ENCODE assay signal across 23 cellular contexts in the genomic region with DNA sequence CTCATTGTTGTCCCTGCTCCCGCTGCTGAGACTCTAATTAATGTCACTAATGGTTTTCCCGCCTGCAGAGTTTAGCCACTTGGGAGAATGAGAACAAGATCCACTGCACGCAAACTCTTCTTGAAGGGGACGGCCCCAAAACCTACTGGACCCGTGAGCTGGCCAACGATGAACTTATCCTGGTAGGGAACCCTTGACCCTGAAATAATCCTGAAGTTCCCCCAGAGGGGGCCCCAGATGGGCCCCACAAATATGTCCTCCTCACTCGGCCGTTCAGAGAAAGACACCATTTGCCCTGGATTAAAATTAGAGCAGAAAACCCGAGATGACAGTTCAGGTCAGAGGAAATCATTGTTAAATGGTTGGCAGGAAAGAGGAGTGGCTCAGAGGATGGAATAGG. TPM values are rescaled to one million over a fixed set of nuclear protein-coding genes. Genes with fewer than 3 reads are reported as not detected.
"Had no signal": no experiment of that assay in that cellular context is flagged by ENCODE, and none has a peak within 500 bp of the region (broad histone marks: within the 10 kb centered on the region; RNA-seq: fewer than 3 reads in every experiment).

No MANE protein-coding gene starts in this region.

- H3K4me1 Mint-ChIP-seq: stimulated activated naive B cell treated with anti-CD40 and anti-IgM and Interleukin-4, amounts not matched to agents 10 μg/mL and 1 μg/mL and 100 μg/mL, for 72 hours had no signal

- H3K9me3 ChIP-seq: adrenal gland, ascending aorta, esophagus muscularis mucosa, testis, upper lobe of left lung had no signal

- H3K4me2 ChIP-seq: smooth muscle cell had no signal

- H3K4me1 ChIP-seq: adrenal gland, ascending aorta, testis had no signal

- DNase-seq: activated CD4-positive, alpha-beta T cell treated with anti-CD3 and anti-CD28 coated beads, Interleukin-2, amount 50 U/mL, for 1 hour; activated naive CD4-positive, alpha-beta T cell; activated T-cell treated with anti-CD3 and anti-CD28 coated beads, Interleukin-2, amount 50 U/mL, for 1 hour; adrenal gland; central memory CD4-positive, alpha-beta T cell; effector memory CD8-positive, alpha-beta T cell; head of caudate nucleus; left cardiac atrium; midbrain; occipital lobe; stimulated activated CD4-positive, alpha-beta T cell treated with anti-CD3 and anti-CD28 coated beads, Interleukin-2, amount 100 ng/mL, for 48 hours; stimulated activated CD8-positive, alpha-beta memory T cell treated with anti-CD3 and anti-CD28 coated beads, Interleukin-4, amount 100 ng/mL, for 48 hours; stimulated activated naive B cell treated with anti-CD40 and anti-IgM and Interleukin-4, amounts not matched to agents 10 μg/mL and 1 μg/mL and 100 μg/mL, for 72 hours; testis; upper lobe of left lung had no signal

- H3K27me3 ChIP-seq: testis had no signal

- H3K36me3 ChIP-seq: adrenal gland, ascending aorta, esophagus muscularis mucosa, upper lobe of left lung had no signal

- H3K4me3 ChIP-seq: adrenal gland, ascending aorta, esophagus muscularis mucosa, smooth muscle cell, testis, upper lobe of left lung had no signal

- H3K9me3 Mint-ChIP-seq: activated T-helper 2 cell treated with anti-CD3 and anti-CD28 coated beads, Interferon-gamma antibody, Interleukin-2, Interleukin-4, amounts not matched to agents 10 μg/mL and 5 μg/mL and 100 μg/mL, durations not matched to agents 14 hours and 24 hours and 36 hours; effector memory CD8-positive, alpha-beta T cell; natural killer cell treated with Interleukin-12 subunit alpha and Interleukin-12 subunit beta and Interleukin-15 and Interleukin-18, amount 100 ng/mL, for 72 hours; stimulated activated naive B cell treated with anti-CD40 and anti-IgM and Interleukin-4, amounts not matched to agents 10 μg/mL and 1 μg/mL and 100 μg/mL, for 72 hours had no signal

- H3K4me3 Mint-ChIP-seq: activated naive CD8-positive, alpha-beta T cell; effector memory CD8-positive, alpha-beta T cell; natural killer cell treated with Interleukin-12 subunit alpha and Interleukin-12 subunit beta and Interleukin-15 and Interleukin-18, amount 100 ng/mL, for 72 hours; stimulated activated naive B cell treated with anti-CD40 and anti-IgM and Interleukin-4, amounts not matched to agents 10 μg/mL and 1 μg/mL and 100 μg/mL, for 72 hours had no signal

- H3K27ac Mint-ChIP-seq: activated naive CD8-positive, alpha-beta T cell; activated T-helper 2 cell treated with anti-CD3 and anti-CD28 coated beads, Interferon-gamma antibody, Interleukin-2, Interleukin-4, amounts not matched to agents 10 μg/mL and 5 μg/mL and 100 μg/mL, durations not matched to agents 14 hours and 24 hours and 36 hours; effector memory CD8-positive, alpha-beta T cell; natural killer cell treated with Interleukin-12 subunit alpha and Interleukin-12 subunit beta and Interleukin-15 and Interleukin-18, amount 100 ng/mL, for 72 hours; stimulated activated naive B cell treated with anti-CD40 and anti-IgM and Interleukin-4, amounts not matched to agents 10 μg/mL and 1 μg/mL and 100 μg/mL, for 72 hours had no signal

- H3K27ac ChIP-seq: adrenal gland, ascending aorta, esophagus muscularis mucosa, testis, upper lobe of left lung had no signal

- H3K36me3 Mint-ChIP-seq: activated naive CD8-positive, alpha-beta T cell; natural killer cell treated with Interleukin-12 subunit alpha and Interleukin-12 subunit beta and Interleukin-15 and Interleukin-18, amount 100 ng/mL, for 72 hours; stimulated activated naive B cell treated with anti-CD40 and anti-IgM and Interleukin-4, amounts not matched to agents 10 μg/mL and 1 μg/mL and 100 μg/mL, for 72 hours had no signal

RNA-seq across cellular contexts. Expression of a gene that starts 3.3 kb away (rescaled TPM):
- total RNA-seq: ascending aorta; dermis microvascular lymphatic vessel endothelial cell; esophagus muscularis mucosa; left cardiac atrium; liver; natural killer cell treated with Interleukin-12 subunit alpha and Interleukin-12 subunit beta and Interleukin-15 and Interleukin-18, amount 100 ng/mL, for 72 hours had no signal
- polyA plus RNA-seq: liver had no signal
